In the genomic region with DNA sequence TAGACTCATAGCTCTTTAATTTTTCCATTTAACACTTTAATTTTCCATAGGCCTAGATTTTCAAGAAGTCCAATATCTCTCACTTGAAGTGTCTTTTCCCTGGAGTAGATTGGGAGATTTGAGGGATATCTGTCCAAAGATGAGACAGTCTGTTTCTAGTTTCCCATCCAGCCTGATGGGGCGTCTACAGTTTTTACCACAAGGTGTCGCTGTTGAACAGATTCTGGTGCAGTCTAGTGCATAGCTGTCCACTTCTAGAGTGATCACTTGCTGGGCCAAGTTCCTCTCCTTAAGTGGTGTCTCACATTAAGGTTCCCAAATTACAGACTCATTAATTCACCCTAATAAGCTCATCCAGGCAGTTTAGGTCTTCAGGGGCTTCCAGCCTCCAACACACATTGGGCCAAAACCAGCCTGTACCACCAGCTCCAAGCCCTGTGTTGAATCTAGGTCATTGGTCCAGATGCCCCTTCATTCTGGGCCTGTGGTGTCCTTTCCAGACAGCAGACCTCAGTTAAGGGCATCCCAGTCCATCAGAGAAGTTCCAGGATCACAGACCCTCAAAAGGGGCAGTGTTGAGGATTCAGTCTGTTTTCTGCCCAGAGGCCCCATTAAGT, we compare ENCODE assay signal across 9 cellular contexts. TPM values are rescaled to one million over a fixed set of nuclear protein-coding genes. Genes with fewer than 3 reads are reported as not detected.
A peak's percentile ranks its signal among the peaks of the same experiment; 100 is the strongest.
DNase-seq lines count a peak whose midpoint lies in the region; ATAC-seq, FAIRE-seq and TF ChIP-seq lines count a peak whose summit lies in the region.
"Had no signal": no experiment of that assay in that cellular context is flagged by ENCODE, and none has a peak within 500 bp of the region (broad histone marks: within the 10 kb centered on the region; RNA-seq: fewer than 3 reads in every experiment).

No MANE protein-coding gene starts in this region.

- in situ Hi-C loops in GM13976 (cut with MboI; ENCODE audit: low sequenced_read_pairs, unreplicated experiment) = no loop called here
- in situ Hi-C loops in GM12878 (cut with MboI) = no loop called here

- H3K79me2 ChIP-seq in SK-N-SH (ENCODE audit: insufficient read depth) = no peaks in the 10 kb centered on the region
- no peaks in the 10 kb centered on the region for H3K79me2 ChIP-seq in GM12878 (ENCODE audit: control insufficient read depth, insufficient read depth, low read length)

- TF ChIP-seq EP300 in SK-N-SH (IDR thresholded peaks at IDR 0.05; ENCODE audit: borderline replicate concordance in 1 of 2, low read depth in 1 of 2, low read length in 1 of 2) = no peak
- no peak for TF ChIP-seq EP300 in GM12878 (IDR thresholded peaks at IDR 0.05; ENCODE audit: borderline replicate concordance in 1 of 2, control insufficient read depth in 1 of 2, low read depth in 2 of 2, low read length in 2 of 2)

- H3K27me3 ChIP-seq in A673 (replicated peaks; ENCODE audit: insufficient read depth, low read depth, low read length, poor library complexity) (no peaks in the 10 kb centered on the region), SK-N-SH (ENCODE audit: insufficient read depth) (no peaks in the 10 kb centered on the region), GM12878 (replicated peaks in 1 of 2; ENCODE audit: control insufficient read depth in 2 of 2, insufficient read depth in 2 of 2, low read length in 1 of 2) (no peaks in the 10 kb centered on the region)

- CTCF ChIA-PET in A673 (lab: Charles Lee) = interaction anchor here (1.2 kb wide), 1 partner anchor 135 kb away, joined by 7 read pairs; no protein-coding TSS in a partner anchor
- CTCF ChIA-PET in SK-N-SH (lab: Yijun Ruan, JAX) = interaction anchor here (0.8 to 16.3 kb wide), 8 partner anchors 9 to 319 kb away, joined by 3 to 326 read pairs (median 3); partner anchors contain the start of genes BRD7 and SNX20
- CTCF ChIA-PET in GM12878 (lab: Yijun Ruan, JAX) = interaction anchor here (0.6 to 20.9 kb wide), 13 partner anchors 9 to 461 kb away, joined by 3 to 636 read pairs (median 4); partner anchors contain the start of genes CYLD and SNX20

- peaks cover 16% of the 10 kb centered on the region for H3K36me3 Mint-ChIP-seq in nephron (ENCODE audit: low read depth)

- H3K27me3 Mint-ChIP-seq in nephron (ENCODE audit: low read depth) = peaks cover 5% of the 10 kb centered on the region

- H3K4me3 ChIP-seq in A673 (ENCODE audit: low read depth, low read length, poor library complexity, severe bottlenecking) (no peak overlapping the region), SK-N-SH (ENCODE audit: low read depth in 2 of 2, low read length in 1 of 2) (no peak overlapping the region; a peak in 1 of 4 replicates), GM12878 (no peak overlapping the region)
- H3K4me3 ChIP-seq: HAP-1 had no signal

- POLR2A ChIA-PET in A673 (lab: Charles Lee; ENCODE audit: low non-redundant PET) (no interaction called here), SK-N-SH (lab: Yijun Ruan, JAX) (no interaction called here), GM12878 (lab: Charles Lee) (interaction anchor here (1.1 kb wide), 1 partner anchor 9 kb away, joined by 3 read pairs; the partner anchor contains the start of gene SNX20)

- RAD21 ChIA-PET in GM12878 (lab: Charles Lee; ENCODE audit: unreplicated experiment) = interaction anchor here (0.8 to 29.0 kb wide), 6 partner anchors 25 to 315 kb away, joined by 3 to 578 read pairs (median 5); partner anchors contain the start of gene CYLD

- SMC1A ChIA-PET in GM12878 (lab: Charles Lee; ENCODE audit: uncharacterized antibody, unreplicated experiment) = interaction anchor here (0.9 to 24.8 kb wide), 11 partner anchors 8 to 317 kb away, joined by 3 to 600 read pairs (median 3); partner anchors contain the start of genes CYLD and SNX20

- peak; percentile 36 for DNase-seq in A673 (ENCODE audit: low spot score)
- DNase-seq in GM13976 (ENCODE audit: low spot score) = peak; percentile 58
- DNase-seq in SK-N-SH = peak; percentile 62
- no peak for DNase-seq in GM12878 (ENCODE audit: low read depth, low spot score)
- no peak for DNase-seq in NCI-H526 (lab: John Stamatoyannopoulos, UW)
- DNase-seq in NCI-H510A (lab: John Stamatoyannopoulos, UW) = no peak

- 51% methylated on average over 2 of the region's 2 CpGs for WGBS in SK-N-SH (ENCODE audit: low lambda C conversion rate)
- WGBS in GM12878 (ENCODE audit: insufficient coverage, insufficient replicate concordance, low lambda C conversion rate, missing lambda C conversion rate) = 58% methylated on average over 2 of the region's 2 CpGs

- H4K20me1 ChIP-seq in SK-N-SH (ENCODE audit: insufficient read depth) (no peaks in the 10 kb centered on the region), GM12878 (ENCODE audit: control insufficient read depth, insufficient read depth) (no peaks in the 10 kb centered on the region)

- H3F3A ChIP-seq in SK-N-SH (replicated peaks; ENCODE audit: insufficient read depth) = no peaks in the 10 kb centered on the region

- BruUV-seq in A673 (replicated peaks; lab: Mats Ljungman, UMichigan) (no TSS peak), GM12878 (replicated peaks; lab: Mats Ljungman, UMichigan) (TSS peak; percentile 71)

- no peak overlapping the region for H3K9ac ChIP-seq in SK-N-SH
- H3K9ac ChIP-seq in GM12878 (ENCODE audit: control insufficient read depth, insufficient read depth, low read length) = no peak overlapping the region

- H3K9me3 ChIP-seq in A673 (ENCODE audit: low read depth, low read length, poor library complexity, severe bottlenecking) (peaks cover 20% of the 10 kb centered on the region), SK-N-SH (no peaks in the 10 kb centered on the region), GM12878 (replicated peaks; ENCODE audit: control insufficient read depth, insufficient read depth, low read length) (peaks cover 22% of the 10 kb centered on the region)

- TF ChIP-seq POLR2A in GM12878 (IDR thresholded peaks at IDR 0.05; ENCODE audit: low read depth, low read length) = no peak

- H3K36me3 ChIP-seq in A673 (ENCODE audit: insufficient read depth, low read length, poor library complexity, severe bottlenecking) (no peaks in the 10 kb centered on the region), SK-N-SH (replicated peaks in 1 of 2; ENCODE audit: control insufficient read depth in 1 of 2, insufficient read depth in 2 of 2, low read length in 1 of 2) (no peaks in the 10 kb centered on the region), GM12878 (ENCODE audit: control insufficient read depth in 2 of 2, insufficient read depth in 2 of 2, low read length in 1 of 2) (peaks cover 10 to 20% of the 10 kb centered on the region in 2 experiments)
- H3K36me3 ChIP-seq: HAP-1 had no signal

- FAIRE-seq in GM12878 (lab: Jason Lieb, UNC) = no peak

- no peaks in the 10 kb centered on the region for H3K9me2 ChIP-seq in SK-N-SH

- H3K4me1 ChIP-seq in A673 (ENCODE audit: insufficient read depth, low read length, poor library complexity, severe bottlenecking) (no peaks in the 10 kb centered on the region), SK-N-SH (ENCODE audit: control insufficient read depth in 1 of 2, insufficient read depth in 2 of 2, low read depth in 1 of 2, low read length in 1 of 2) (peaks cover 0 to 1% of the 10 kb centered on the region in 2 experiments; a peak in 1 of 4 replicates), GM12878 (ENCODE audit: control insufficient read depth, insufficient read depth, low read length) (peaks cover 10% of the 10 kb centered on the region)
- H3K4me1 ChIP-seq: HAP-1 had no signal

- no peak overlapping the region for H3K27ac Mint-ChIP-seq in nephron

- H3K4me2 ChIP-seq in SK-N-SH (no peak overlapping the region), GM12878 (ENCODE audit: control insufficient read depth, insufficient read depth) (no peak overlapping the region)

- ATAC-seq in GM12878 (peak; percentile 52), GM18907 (IDR thresholded peaks at IDR 0.05; ENCODE audit: unreplicated experiment) (no peak)

- H3K27ac ChIP-seq in A673 (ENCODE audit: low read depth, low read length, poor library complexity, severe bottlenecking) (no peak overlapping the region), SK-N-SH (ENCODE audit: low read depth in 2 of 2, low read length in 1 of 2) (no peak overlapping the region), GM12878 (ENCODE audit: control insufficient read depth, insufficient read depth) (no peak overlapping the region)

- no peak overlapping the region for H3K4me3 Mint-ChIP-seq in nephron

- peak; percentile 59 for TF ChIP-seq CTCF in A673 (conservative IDR thresholded peaks at IDR 0.05; ENCODE audit: low read depth, low read length)
- peak; percentile 26 for TF ChIP-seq CTCF in GM13976 (IDR thresholded peaks at IDR 0.05; ENCODE audit: borderline replicate concordance, control extremely low read depth, extremely low read depth, insufficient read depth, missing control alignments)
- TF ChIP-seq CTCF in SK-N-SH (IDR thresholded peaks at IDR 0.05) = peak; percentile 60
- TF ChIP-seq CTCF in GM12878 (IDR thresholded peaks at IDR 0.05 in 2 of 3, conservative IDR thresholded peaks at IDR 0.05 in 1 of 3; ENCODE audit: control insufficient read depth in 2 of 3, extremely low read depth in 1 of 3, insufficient read depth in 1 of 3, low read depth in 3 of 3, low read length in 3 of 3) = peak; percentile 54 to 61 (median 59); a peak in 5 of 6 replicates
- TF ChIP-seq CTCF in nephron (IDR thresholded peaks at IDR 0.05; ENCODE audit: unreplicated experiment in 3 of 3) = peak; percentile 10 to 42 (median 18)

- no peak overlapping the region for H2AFZ ChIP-seq in SK-N-SH (ENCODE audit: low read depth)
- H2AFZ ChIP-seq in GM12878 (ENCODE audit: control insufficient read depth, low read depth, low read length) = no peak overlapping the region

- TF ChIP-seq RAD21 in SK-N-SH (IDR thresholded peaks at IDR 0.05; ENCODE audit: low read length) (peak; percentile 39), GM12878 (IDR thresholded peaks at IDR 0.05; ENCODE audit: insufficient read depth, low read depth, low read length) (peak; percentile 73)

- H3K4me1 Mint-ChIP-seq in nephron = peaks cover 22% of the 10 kb centered on the region

- intact Hi-C loops in A673 (cut with micrococcal nuclease; ENCODE audit: unreplicated experiment) = no loop called here
- intact Hi-C loops in GM12878 (cut with micrococcal nuclease; ENCODE audit: unreplicated experiment) = loop anchor here (1.0 kb wide), 1 partner anchor 135 kb away; no protein-coding TSS in a partner anchor

- peaks cover 17% of the 10 kb centered on the region for H3K9me3 Mint-ChIP-seq in nephron

RNA-seq across cellular contexts. Expression of gene SNX20, which starts 9.4 kb away (rescaled TPM):
- total RNA-seq in A673 (2021) (not detected in 2 replicates), GM12878 (2014; rRNA removed) (21.9 and 22.3 TPM in 2 replicates), GM12878 (2014; rRNA removed; fragmentation: Illumina TruSeq; extraction: Trizol) (20.2 and 21.9 TPM in 2 replicates), GM12878 (2021) (21.4 and 24.1 TPM in 2 replicates)
- polyA plus RNA-seq in SK-N-SH (2012; rRNA removed) (not detected in 2 replicates), GM12878 (2011; rRNA removed) (24.3 and 30.8 TPM in 2 replicates), GM12878 (2014; fragmentation: Illumina TruSeq; extraction: Trizol) (21.4 and 25.0 TPM in 2 replicates), GM12878 (2014; fragmentation: Nextera tagmentation; extraction: Ambion mirVana) (1 to 10 TPM; 4.6 to 6.9 TPM), GM12878 (2014; rRNA removed) (23.6 and 26.3 TPM in 2 replicates), GM12878 (2016; fragmentation: Nextera tagmentation; extraction: Ambion mirVana) (10 to 100 TPM; 18.1 to 22.2 TPM)
- not detected in 2 replicates for polyA plus RNA-seq in SK-N-SH (2012; cell fraction: cytosol; rRNA removed)
- not detected in 2 replicates for polyA plus RNA-seq in SK-N-SH (2012; cell fraction: nucleus; rRNA removed)
- total RNA-seq in GM12878 (2013; cell fraction: nucleolus; rRNA removed) = 27.1 and 29.2 TPM in 2 replicates
- 8.8 TPM for polyA plus RNA-seq in GM12878 (2011; ENCODE audit: low read depth)
- polyA plus RNA-seq in GM12878 (2011; cell fraction: cytosol; rRNA removed) = 28.4 and 32.0 TPM in 2 replicates
- 25.9 and 28.6 TPM in 2 replicates for polyA plus RNA-seq in GM12878 (2011; cell fraction: nucleus; rRNA removed)
- polyA plus RNA-seq in GM12878 (2012) = 12.8 and 16.6 TPM in 2 replicates
- 17.4 and 23.7 TPM in 2 replicates for polyA minus RNA-seq in GM12878 (2011; rRNA and poly(A)+ RNA removed)
- 11.6 and 14.7 TPM in 2 replicates for polyA minus RNA-seq in GM12878 (2011; cell fraction: cytosol; rRNA and poly(A)+ RNA removed)
- polyA minus RNA-seq in GM12878 (2011; cell fraction: nucleus; rRNA and poly(A)+ RNA removed) = 9.4 and 13.3 TPM in 2 replicates

RNA-seq across cellular contexts. Expression of gene NOD2, which starts 21.7 kb away (rescaled TPM):
- not detected in 2 replicates for total RNA-seq in A673 (2021)
- polyA plus RNA-seq in SK-N-SH (2012; rRNA removed) = not detected in 2 replicates
- under 0.01 and 0.01 TPM in 2 replicates for polyA plus RNA-seq in SK-N-SH (2012; cell fraction: cytosol; rRNA removed)
- polyA plus RNA-seq in SK-N-SH (2012; cell fraction: nucleus; rRNA removed) = 0.05 TPM in 1 of 2 replicates, not detected in the other
- total RNA-seq in GM12878 (2013; cell fraction: nucleolus; rRNA removed) = 190 and 241 TPM in 2 replicates
- 9.9 and 13.4 TPM in 2 replicates for total RNA-seq in GM12878 (2014; rRNA removed)
- 5.8 and 6.9 TPM in 2 replicates for total RNA-seq in GM12878 (2014; rRNA removed; fragmentation: Illumina TruSeq; extraction: Trizol)
- 12.8 and 13.3 TPM in 2 replicates for total RNA-seq in GM12878 (2021)
- polyA plus RNA-seq in GM12878 (2011; ENCODE audit: low read depth) = 4.5 TPM
- polyA plus RNA-seq in GM12878 (2011; rRNA removed) = 10.4 and 18.6 TPM in 2 replicates
- polyA plus RNA-seq in GM12878 (2011; cell fraction: cytosol; rRNA removed) = 24.3 and 24.8 TPM in 2 replicates
- polyA plus RNA-seq in GM12878 (2011; cell fraction: nucleus; rRNA removed) = 58.1 and 59.5 TPM in 2 replicates
- 8.1 and 9.0 TPM in 2 replicates for polyA plus RNA-seq in GM12878 (2012)
- polyA plus RNA-seq in GM12878 (2014; fragmentation: Illumina TruSeq; extraction: Trizol) = 6.6 and 7.6 TPM in 2 replicates
- 1 to 10 TPM; 1.0 to 1.6 TPM for polyA plus RNA-seq in GM12878 (2014; fragmentation: Nextera tagmentation; extraction: Ambion mirVana)
- polyA plus RNA-seq in GM12878 (2014; rRNA removed) = 9.9 and 11.6 TPM in 2 replicates
- 1 to 10 TPM; 4.3 to 4.5 TPM for polyA plus RNA-seq in GM12878 (2016; fragmentation: Nextera tagmentation; extraction: Ambion mirVana)
- polyA minus RNA-seq in GM12878 (2011; rRNA and poly(A)+ RNA removed) = 39.9 and 63.9 TPM in 2 replicates
- 13.1 and 17.5 TPM in 2 replicates for polyA minus RNA-seq in GM12878 (2011; cell fraction: cytosol; rRNA and poly(A)+ RNA removed)
- 39.9 and 55.8 TPM in 2 replicates for polyA minus RNA-seq in GM12878 (2011; cell fraction: nucleus; rRNA and poly(A)+ RNA removed)

Comparison
In these comparisons a context has a peak if more than half of its experiments do, and no peak if none do; other contexts are left out.
1. DNase-seq: peak in A673 (single experiment), GM13976 (single experiment) and SK-N-SH (single experiment); none in GM12878 (single experiment), NCI-H526 (0 of 2) and NCI-H510A (single experiment).
2. RNA of gene SNX20, which starts 9.4 kb away (total RNA-seq): 20.2 to 29.2 TPM in GM12878; not detected in A673; every median in the first group is over 10 times any median in the second.
3. Peak in every context shown above with its lines, with median percentiles within 50 percentile points of each other: CTCF ChIP-seq.